Comparison of ENCODE assay signal across 9 cellular contexts in the genomic region with DNA sequence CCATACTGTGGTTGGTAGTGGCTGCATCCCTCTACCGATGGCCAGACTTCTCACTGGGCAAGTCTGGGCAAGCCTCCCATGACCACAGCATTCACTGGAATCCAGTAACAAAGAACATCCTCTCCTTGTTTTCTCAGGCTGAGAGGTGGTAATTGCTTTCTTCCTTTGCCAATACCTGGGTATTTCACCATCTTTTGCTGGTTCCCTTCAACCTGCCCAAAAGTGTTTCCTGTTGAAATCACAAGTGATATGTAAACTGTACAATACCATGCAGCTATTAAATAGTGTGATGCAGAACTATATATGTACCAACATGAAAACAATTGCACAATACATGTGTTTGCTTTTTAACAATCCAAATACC. TPM values are rescaled to one million over a fixed set of nuclear protein-coding genes. Genes with fewer than 3 reads are reported as not detected.
DNase-seq lines count a peak whose midpoint lies in the region; ATAC-seq and TF ChIP-seq lines count a peak whose summit lies in the region.
"Had no signal": no experiment of that assay in that cellular context is flagged by ENCODE, and none has a peak within 500 bp of the region (broad histone marks: within the 10 kb centered on the region; RNA-seq: fewer than 3 reads in every experiment).

A gene (minus strand): TSS at position 55 of the 364 bp plus-strand sequence. CDS start 42,240 bp downstream, outside the sequence.

- H2AFZ ChIP-seq in ACC112 (ENCODE audit: low read length, unreplicated experiment) = peak within 1 kb of the TSS; percentile 91

- ATAC-seq in HG03442 (IDR thresholded peaks at IDR 0.05; ENCODE audit: unreplicated experiment) (peak; percentile 38), HG03097 (IDR thresholded peaks at IDR 0.05; ENCODE audit: low FRiP score, unreplicated experiment) (no peak), HG03565 (IDR thresholded peaks at IDR 0.05; ENCODE audit: unreplicated experiment) (no peak)

- H3K4me3 ChIP-seq in ACC112 (ENCODE audit: low read depth, low read length) (peak within 1 kb of the TSS; percentile 52), WI38 (ENCODE audit: low read depth, low read length) (peak within 1 kb of the TSS; percentile 52), iPS-15b (ENCODE audit: low read depth, low read length) (peak within 1 kb of the TSS; percentile 43), transverse colon (no peak within 1 kb of the TSS)

- intact Hi-C loops in transverse colon (cut with DNase I; ENCODE audit: low total_unique reads) = no loop called here

- peaks cover 7% of the 10 kb centered on the region for H3K4me1 ChIP-seq in ACC112 (ENCODE audit: control insufficient read depth, insufficient read depth, low read length, unreplicated experiment)
- no peaks in the 10 kb centered on the region for H3K4me1 ChIP-seq in iPS-15b (ENCODE audit: control insufficient read depth, insufficient read depth, low read length)
- H3K4me1 ChIP-seq in transverse colon = no peaks in the 10 kb centered on the region
- H3K4me1 ChIP-seq: Caco-2 had no signal

- H3K9ac ChIP-seq in iPS-15b (ENCODE audit: low read depth, low read length) = no peak within 1 kb of the TSS

- H3K27ac ChIP-seq in ACC112 (ENCODE audit: low read depth, low read length) (peak within 1 kb of the TSS; percentile 42; the same call in 1 of the 2 replicates), transverse colon (no peak within 1 kb of the TSS)

- H3K27me3 ChIP-seq in ACC112 (ENCODE audit: insufficient read depth, low read length) = no peaks in the 10 kb centered on the region
- no peaks in the 10 kb centered on the region for H3K27me3 ChIP-seq in iPS-15b (ENCODE audit: control insufficient read depth, insufficient read depth, low read length)
- H3K27me3 ChIP-seq in transverse colon = no peaks in the 10 kb centered on the region

- no peak for TF ChIP-seq POLR2A in transverse colon (IDR thresholded peaks at IDR 0.05)

- H3K36me3 ChIP-seq in ACC112 (ENCODE audit: insufficient read depth, low read length) (no peaks in the 10 kb centered on the region), iPS-15b (ENCODE audit: control insufficient read depth, insufficient read depth, low read length) (no peaks in the 10 kb centered on the region), transverse colon (no peaks in the 10 kb centered on the region)

- no peaks in the 10 kb centered on the region for H3K79me2 ChIP-seq in ACC112 (ENCODE audit: control insufficient read depth, insufficient read depth, low read length, unreplicated experiment)

- no peak for TF ChIP-seq EP300 in transverse colon (IDR thresholded peaks at IDR 0.05; ENCODE audit: low read depth)

- TF ChIP-seq CTCF in WI38 (IDR thresholded peaks at IDR 0.05; ENCODE audit: low read depth, low read length) (no peak), transverse colon (IDR thresholded peaks at IDR 0.05) (no peak)

- 54% methylated on average over 1 of the region's 1 CpG; no CpG with 5 or more reads in 1 of the 2 donors for WGBS in transverse colon (ENCODE audit: low coverage in 1 of 2), 2 donors

- in situ Hi-C loops in transverse colon (cut with MboI; ENCODE audit: low pct_ligation_motif_present in 1 of 4, low pct_unique_long_range_greater_than_20kb in 1 of 4, low sequenced_read_pairs in 3 of 4) = no loop called here

- DNase-seq in transverse colon = no peak
- no peak for DNase-seq in activated CD8-positive, alpha-beta memory T cell treated with anti-CD3 and anti-CD28 coated beads, Interleukin-2, amount 50 U/mL, for 48 hours

- H3K9me3 ChIP-seq in iPS-15b (ENCODE audit: control insufficient read depth, insufficient read depth, low read length) (no peaks in the 10 kb centered on the region), transverse colon (no peaks in the 10 kb centered on the region)
- H3K9me3 ChIP-seq: Caco-2 had no signal

RNA-seq across cellular contexts. Expression of the gene that starts here (rescaled TPM):
- under 1 TPM in 3 of 4 donors, not detected in 1; 0.16 to 0.75 (median 0.27) TPM for total RNA-seq in transverse colon
- total RNA-seq: Caco-2 had no signal

Comparison
In these comparisons a context has a peak if more than half of its experiments do, and no peak if none do; other contexts are left out.
1. H3K4me3 ChIP-seq: peak in ACC112 (single experiment), WI38 (single experiment) and iPS-15b (single experiment); none in transverse colon (0 of 4).